Comparison of ENCODE assay signal across 22 cellular contexts in the genomic region with DNA sequence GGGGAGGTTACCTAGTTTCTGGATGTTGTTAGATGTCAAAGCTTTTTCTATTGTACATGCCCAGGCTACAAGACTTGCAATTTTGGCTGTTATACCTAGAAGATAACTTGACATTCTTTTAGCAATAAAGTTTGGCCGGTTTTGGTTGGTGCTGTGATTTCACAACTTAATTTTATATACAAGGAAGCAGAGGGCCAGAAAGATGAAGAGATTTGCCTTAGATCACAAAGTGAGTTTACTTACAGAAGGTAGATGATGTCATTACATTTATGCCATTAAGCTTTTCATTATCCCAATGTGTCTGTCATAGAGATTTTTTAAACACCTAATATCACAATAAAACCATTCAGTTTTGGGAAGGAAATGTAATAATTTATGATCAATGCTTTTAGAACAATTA.
DNase-seq lines count a peak whose midpoint lies in the region; ATAC-seq, FAIRE-seq and TF ChIP-seq lines count a peak whose summit lies in the region.
"Had no signal": no experiment of that assay in that cellular context is flagged by ENCODE, and none has a peak within 500 bp of the region (broad histone marks: within the 10 kb centered on the region; RNA-seq: fewer than 3 reads in every experiment).

No MANE protein-coding gene starts in this region.

- BruUV-seq in HepG2 (replicated peaks; lab: Mats Ljungman, UMichigan) = no TSS peak

- POLR2A ChIA-PET in HepG2 (lab: Yijun Ruan, JAX) = no interaction called here

- 0% methylated on average over 1 of the region's 1 CpG for WGBS in HepG2 (ENCODE audit: low lambda C conversion rate)
- 46% methylated on average over 1 of the region's 1 CpG for WGBS in right lobe of liver (ENCODE audit: insufficient coverage, low coverage, low lambda C conversion rate, missing lambda C conversion rate)

- H3K36me3 ChIP-seq in HepG2 (replicated peaks in 1 of 2; ENCODE audit: control insufficient read depth in 1 of 2, insufficient read depth in 2 of 2, low read length in 2 of 2) (no peaks in the 10 kb centered on the region), right lobe of liver (no peaks in the 10 kb centered on the region)
- H3K36me3 ChIP-seq: BLaER1 treated with 17β-estradiol and CSF1 and Interleukin-3, amounts not matched to agents 10 nM and 100 nM had no signal

- DNase-seq in HepG2 (ENCODE audit: low spot score) = no peak
- no peak for DNase-seq in right lobe of liver
- DNase-seq in LNCaP clone FGC (ENCODE audit: low read depth) = peak; percentile 50
- no peak for DNase-seq in GM13976 (ENCODE audit: low spot score)
- DNase-seq: AML-193; CD4-positive, alpha-beta memory T cell; CD4-positive, CD25-positive, alpha-beta regulatory T cell; CD8-positive, alpha-beta memory T cell; COR-L47; DMS 273 treated with DMSO at 0.1 percent for 48 hours; DMS153; DMS53; DMS79; DND-41; EL; GDM1 had no signal

- no peak for FAIRE-seq in HepG2 (lab: Jason Lieb, UNC)
- FAIRE-seq: A549, GM12878, GM12892 had no signal

- TF ChIP-seq RAD21 in HepG2 (CRISPR knock-in tag; IDR thresholded peaks at IDR 0.05) = no peak

- TF ChIP-seq POLR2A in HepG2 (IDR thresholded peaks at IDR 0.05; ENCODE audit: insufficient read depth in 1 of 2, low read depth in 2 of 2, low read length in 2 of 2) (no peak), right lobe of liver (IDR thresholded peaks at IDR 0.05) (no peak)

- CTCF ChIA-PET in HepG2 (lab: Yijun Ruan, JAX; ENCODE audit: low intra/inter-chr PET ratio, low total read pairs) = no interaction called here

- no peaks in the 10 kb centered on the region for H3K4me1 ChIP-seq in HepG2 (ENCODE audit: insufficient read depth, low read length)
- no peaks in the 10 kb centered on the region for H3K4me1 ChIP-seq in right lobe of liver
- H3K4me1 ChIP-seq: A549; BLaER1 treated with 17β-estradiol and CSF1 and Interleukin-3, amounts not matched to agents 10 nM and 100 nM had no signal

- no peaks in the 10 kb centered on the region for H4K20me1 ChIP-seq in HepG2 (ENCODE audit: insufficient read depth, low read length)
- H4K20me1 ChIP-seq: BLaER1 treated with 17β-estradiol and CSF1 and Interleukin-3, amounts not matched to agents 10 nM and 100 nM had no signal

- H3K79me2 ChIP-seq in HepG2 (ENCODE audit: insufficient read depth, low read length) = no peaks in the 10 kb centered on the region

- no peak overlapping the region for H2AFZ ChIP-seq in HepG2 (ENCODE audit: low read length)

- no peak overlapping the region for H3K9ac ChIP-seq in HepG2 (ENCODE audit: insufficient read depth, low read depth, low read length)
- H3K9ac ChIP-seq: BLaER1 treated with 17β-estradiol and CSF1 and Interleukin-3, amounts not matched to agents 10 nM and 100 nM had no signal

- no peaks in the 10 kb centered on the region for H3K27me3 ChIP-seq in HepG2 (ENCODE audit: control insufficient read depth in 1 of 2, insufficient read depth in 2 of 2, low read length in 2 of 2)
- no peaks in the 10 kb centered on the region for H3K27me3 ChIP-seq in right lobe of liver
- H3K27me3 ChIP-seq: BLaER1 treated with 17β-estradiol and CSF1 and Interleukin-3, amounts not matched to agents 10 nM and 100 nM had no signal

- in situ Hi-C loops in HepG2 (cut with HindIII; ENCODE audit: extremely low pct_ligation_motif_present, low pct_unique_long_range_greater_than_20kb) (no loop called here), GM13976 (cut with MboI; ENCODE audit: low sequenced_read_pairs, unreplicated experiment) (no loop called here)

- intact Hi-C loops in HepG2 (cut with micrococcal nuclease; ENCODE audit: unreplicated experiment) = no loop called here
- intact Hi-C loops in right lobe of liver (cut with DNase I) = no loop called here

- ATAC-seq in HepG2 (no peak), right lobe of liver (no peak), GM19395 (IDR thresholded peaks at IDR 0.05; ENCODE audit: unreplicated experiment) (no peak)
- ATAC-seq: A549, GM12878 had no signal

- no peak for TF ChIP-seq CTCF in HepG2 (CRISPR knock-in tag; IDR thresholded peaks at IDR 0.05)
- TF ChIP-seq CTCF in right lobe of liver (IDR thresholded peaks at IDR 0.05) = no peak
- TF ChIP-seq CTCF in LNCaP clone FGC (IDR thresholded peaks at IDR 0.05; ENCODE audit: control insufficient read depth, extremely low read depth, insufficient read depth) = no peak
- TF ChIP-seq CTCF in GM13976 (IDR thresholded peaks at IDR 0.05; ENCODE audit: borderline replicate concordance, control extremely low read depth, extremely low read depth, insufficient read depth, missing control alignments) = no peak

- TF ChIP-seq EP300 in HepG2 (IDR thresholded peaks at IDR 0.05; ENCODE audit: low read depth in 2 of 2, low read length in 2 of 2) = no peak
- TF ChIP-seq EP300 in HepG2 (CRISPR knock-in tag; IDR thresholded peaks at IDR 0.05; ENCODE audit: borderline replicate concordance) = no peak

- no peak overlapping the region for H3K4me2 ChIP-seq in HepG2 (ENCODE audit: low read depth, low read length)
- H3K4me2 ChIP-seq: A549; BLaER1 treated with 17β-estradiol and CSF1 and Interleukin-3, amounts not matched to agents 10 nM and 100 nM had no signal

- H3K27ac ChIP-seq in HepG2 (ENCODE audit: extremely low read length, insufficient read depth, low read length) (no peak overlapping the region), right lobe of liver (no peak overlapping the region)
- H3K27ac ChIP-seq: 22Rv1; A549; BLaER1 treated with 17β-estradiol and CSF1 and Interleukin-3, amounts not matched to agents 10 nM and 100 nM had no signal

- H3K9me3 ChIP-seq in HepG2 (ENCODE audit: low read length) (peaks cover 19% of the 10 kb centered on the region; the same call in 1 of the 2 replicates), right lobe of liver (no peaks in the 10 kb centered on the region)
- H3K9me3 ChIP-seq: A549 had no signal

- H3K4me3 ChIP-seq in HepG2 (replicated peaks in 1 of 3; ENCODE audit: insufficient read depth in 1 of 3, low read depth in 2 of 3, low read length in 3 of 3) (no peak overlapping the region), right lobe of liver (no peak overlapping the region), LNCaP clone FGC (ENCODE audit: low read depth, low read length) (no peak overlapping the region)
- H3K4me3 ChIP-seq: A549; BLaER1 treated with 17β-estradiol and CSF1 and Interleukin-3, amounts not matched to agents 10 nM and 100 nM; GM12878 had no signal

TF ChIP-seq in HepG2, 621 proteins besides CTCF, POLR2A, EP300 and RAD21:
- TF ChIP-seq ZNF460 (CRISPR knock-in tag; IDR thresholded peaks at IDR 0.05; ENCODE audit: borderline replicate concordance) = no peak
- TF ChIP-seq PLSCR1 (CRISPR knock-in tag; IDR thresholded peaks at IDR 0.05; ENCODE audit: borderline replicate concordance) = no peak
- TF ChIP-seq CEBPB (IDR thresholded peaks at IDR 0.05; ENCODE audit: borderline replicate concordance, low read depth, low read length) = 0 out of 2 replicates have a peak, but pooled peaks have one; percentile 14
- TF ChIP-seq MYNN (CRISPR knock-in tag; IDR thresholded peaks at IDR 0.05; ENCODE audit: low read depth) = no peak
- no peak for TF ChIP-seq ZNF431 (CRISPR knock-in tag; IDR thresholded peaks at IDR 0.05; ENCODE audit: borderline replicate concordance, low read depth)
- peak; percentile 67 for TF ChIP-seq ATF7 (IDR thresholded peaks at IDR 0.05)
- no peak for TF ChIP-seq ATF7 (CRISPR knock-in tag; IDR thresholded peaks at IDR 0.05)
- no peak for TF ChIP-seq ZNF224 (CRISPR knock-in tag; IDR thresholded peaks at IDR 0.05)
- no peak for TF ChIP-seq CHCHD3 (CRISPR knock-in tag; IDR thresholded peaks at IDR 0.05)
- no peak for TF ChIP-seq ZNF382 (CRISPR knock-in tag; IDR thresholded peaks at IDR 0.05; ENCODE audit: borderline replicate concordance)
- TF ChIP-seq ZNF20 (CRISPR knock-in tag; IDR thresholded peaks at IDR 0.05) = no peak
- TF ChIP-seq, protein P1, sequence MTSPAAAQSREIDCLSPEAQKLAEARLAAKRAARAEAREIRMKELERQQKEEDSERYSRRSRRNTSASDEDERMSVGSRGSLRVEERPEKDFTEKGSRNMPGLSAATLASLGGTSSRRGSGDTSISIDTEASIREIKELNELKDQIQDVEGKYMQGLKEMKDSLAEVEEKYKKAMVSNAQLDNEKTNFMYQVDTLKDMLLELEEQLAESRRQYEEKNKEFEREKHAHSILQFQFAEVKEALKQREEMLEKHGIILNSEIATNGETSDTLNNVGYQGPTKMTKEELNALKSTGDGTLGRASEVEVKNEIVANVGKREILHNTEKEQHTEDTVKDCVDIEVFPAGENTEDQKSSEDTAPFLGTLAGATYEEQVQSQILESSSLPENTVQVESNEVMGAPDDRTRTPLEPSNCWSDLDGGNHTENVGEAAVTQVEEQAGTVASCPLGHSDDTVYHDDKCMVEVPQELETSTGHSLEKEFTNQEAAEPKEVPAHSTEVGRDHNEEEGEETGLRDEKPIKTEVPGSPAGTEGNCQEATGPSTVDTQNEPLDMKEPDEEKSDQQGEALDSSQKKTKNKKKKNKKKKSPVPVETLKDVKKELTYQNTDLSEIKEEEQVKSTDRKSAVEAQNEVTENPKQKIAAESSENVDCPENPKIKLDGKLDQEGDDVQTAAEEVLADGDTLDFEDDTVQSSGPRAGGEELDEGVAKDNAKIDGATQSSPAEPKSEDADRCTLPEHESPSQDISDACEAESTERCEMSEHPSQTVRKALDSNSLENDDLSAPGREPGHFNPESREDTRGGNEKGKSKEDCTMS (CRISPR knock-in tag; conservative IDR thresholded peaks at IDR 0.05) = no peak
- TF ChIP-seq ZC3H13 (CRISPR knock-in tag; IDR thresholded peaks at IDR 0.05) = no peak
- no peak for TF ChIP-seq HDAC1 (CRISPR knock-in tag; IDR thresholded peaks at IDR 0.05)
- TF ChIP-seq JARID2 (CRISPR knock-in tag; IDR thresholded peaks at IDR 0.05; ENCODE audit: insufficient replicate concordance) = no peak
TF ChIP-seq in HepG2: peak in this region for 2.
